1 cellular context compared by ENCODE assay signal in the genomic region with DNA sequence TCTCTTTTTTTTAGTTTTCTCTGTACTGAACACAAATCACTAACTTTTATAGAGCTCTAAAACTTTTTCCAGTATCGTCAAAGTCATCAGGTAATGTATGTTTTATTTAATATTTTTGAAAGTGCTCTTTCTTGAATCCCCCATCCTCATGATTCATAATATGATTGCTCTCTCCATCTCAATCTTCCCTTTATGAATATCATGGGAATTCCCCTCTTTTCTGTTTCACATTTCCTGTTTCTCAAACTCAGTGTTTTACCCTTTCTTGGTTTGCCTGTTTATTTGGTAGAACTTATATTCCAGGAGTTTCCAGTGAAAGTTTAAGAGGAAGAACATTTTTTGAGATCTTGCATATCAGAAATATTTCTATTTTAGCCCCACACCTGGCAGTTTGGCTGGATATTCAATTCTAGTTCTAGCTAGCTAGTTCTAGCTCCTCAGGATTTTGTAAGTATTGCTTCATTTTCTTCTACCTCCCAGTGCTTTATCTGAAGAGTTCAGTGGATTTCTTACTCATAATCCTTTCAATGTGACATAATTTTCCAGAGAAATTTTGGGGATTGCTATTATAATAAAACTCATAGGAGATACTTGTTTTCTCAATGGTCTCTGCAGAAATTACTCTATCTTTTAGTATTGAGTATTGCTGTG.
TF ChIP-seq lines count a peak whose summit lies in the region.

No MANE protein-coding gene starts in this region.

TF ChIP-seq in H1, 55 proteins besides CTCF, POLR2A, EP300 and RAD21:
- TF ChIP-seq CEBPB (IDR thresholded peaks at IDR 0.05; ENCODE audit: low read depth, low read length) (peak; percentile 42; the same call in 1 of the 2 replicates), RNF2 (IDR thresholded peaks at IDR 0.05; ENCODE audit: borderline replicate concordance, low read depth, low read length, missing control alignments, poor library complexity, severe bottlenecking) (no peak), CBX8 (IDR thresholded peaks at IDR 0.05; ENCODE audit: borderline replicate concordance, low read depth, low read length) (no peak)
TF ChIP-seq in H1: peak in this region for 1.
